ENCODE assay signal across 17 cellular contexts in the genomic region with DNA sequence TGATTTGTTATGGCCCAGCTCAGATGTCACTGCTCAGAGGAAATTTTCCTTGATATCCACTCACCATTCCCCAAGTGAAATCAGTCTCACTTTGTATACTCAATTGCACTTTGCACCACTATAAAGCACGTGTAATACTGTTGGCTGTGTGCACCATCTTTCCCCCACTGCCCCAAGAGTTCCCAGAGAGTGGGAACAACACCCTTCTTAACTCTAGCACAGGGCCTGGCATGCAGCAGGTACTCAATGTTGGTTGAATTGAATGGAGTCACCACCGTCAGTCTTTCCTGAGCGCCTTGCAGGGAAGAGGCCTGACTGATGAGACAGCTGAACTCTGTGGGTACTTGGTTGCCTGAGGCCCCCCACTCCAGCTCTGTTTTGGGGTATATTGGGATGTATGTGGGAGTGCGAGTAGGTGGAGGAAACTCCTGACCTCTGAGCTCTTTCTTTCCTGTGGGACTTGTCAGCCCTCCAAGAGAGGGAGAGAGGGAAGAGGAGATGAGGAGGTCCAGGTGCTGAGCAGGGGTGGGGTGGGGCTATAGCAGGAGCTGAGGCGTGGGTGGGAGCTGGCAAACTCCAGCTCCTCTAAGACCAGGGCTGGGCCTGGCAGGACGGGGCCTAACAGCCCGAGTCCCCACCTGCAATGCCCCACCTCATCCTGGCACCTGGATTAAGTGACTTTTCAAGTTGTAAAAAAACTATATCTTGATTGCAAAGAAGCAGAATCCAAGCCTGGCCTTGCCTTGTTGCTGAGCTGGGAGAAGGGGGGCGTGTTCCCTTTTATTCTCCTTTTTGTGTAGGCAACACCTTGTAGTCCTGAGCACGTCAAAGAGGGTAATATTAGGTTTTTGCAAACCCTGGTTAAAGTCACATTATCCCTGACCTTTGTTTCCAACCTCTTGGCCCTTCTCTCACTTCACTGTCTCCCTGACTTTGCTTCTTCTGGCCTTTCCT. TPM values are rescaled to one million over a fixed set of nuclear protein-coding genes. Genes with fewer than 3 reads are reported as not detected.
A peak's percentile ranks its signal among the peaks of the same experiment; 100 is the strongest.
DNase-seq lines count a peak whose midpoint lies in the region; ATAC-seq, FAIRE-seq and TF ChIP-seq lines count a peak whose summit lies in the region.
"Had no signal": no experiment of that assay in that cellular context is flagged by ENCODE, and none has a peak within 500 bp of the region (broad histone marks: within the 10 kb centered on the region; RNA-seq: fewer than 3 reads in every experiment).

No MANE protein-coding gene starts in this region.

- TF ChIP-seq RAD21 in HepG2 (CRISPR knock-in tag; IDR thresholded peaks at IDR 0.05) = no peak

- no TSS peak for BruUV-seq in HepG2 (replicated peaks; lab: Mats Ljungman, UMichigan)

- H3K4me2 ChIP-seq in HepG2 (ENCODE audit: low read depth, low read length) = peak overlapping the region; percentile 43
- H3K4me2 ChIP-seq: KMS-11 had no signal

- DNase-seq in HepG2 (ENCODE audit: low spot score) = no peak
- no peak for DNase-seq in right lobe of liver
- DNase-seq in bronchial epithelial cell (ENCODE audit: low read depth) = peak; percentile 64
- DNase-seq in nephron progenitor cell = no peak
- DNase-seq in vagina (ENCODE audit: extremely low spot score in 2 of 2) = no peak
- no peak for DNase-seq in inferior parietal cortex (ENCODE audit: extremely low spot score)
- no peak for DNase-seq in HT-29 (ENCODE audit: low spot score)
- no peak for DNase-seq in SW480 (ENCODE audit: low spot score)
- DNase-seq: activated CD4-positive, CD25-positive, alpha-beta regulatory T cell treated with anti-CD3 and anti-CD28 coated beads, Interleukin-2, amount 50 U/mL, for 72 hours; activated naive CD4-positive, alpha-beta T cell treated with anti-CD3 and anti-CD28 coated beads for 36 hours; DMS153; foreskin keratinocyte; NCI-H1417; NK-92 treated with Interleukin-12 subunit alpha and Interleukin-12 subunit beta, amount 100 ng/mL, for 24 hours; sigmoid colon had no signal

- H3K9me3 ChIP-seq in HepG2 (ENCODE audit: low read length) = no peaks in the 10 kb centered on the region
- H3K9me3 ChIP-seq in right lobe of liver = no peaks in the 10 kb centered on the region
- H3K9me3 ChIP-seq in vagina = no peaks in the 10 kb centered on the region
- H3K9me3 ChIP-seq: lower lobe of right lung, sigmoid colon had no signal

- H4K20me1 ChIP-seq in HepG2 (ENCODE audit: insufficient read depth, low read length) = no peaks in the 10 kb centered on the region

- H3K36me3 ChIP-seq in HepG2 (replicated peaks in 1 of 2; ENCODE audit: control insufficient read depth in 1 of 2, insufficient read depth in 2 of 2, low read length in 2 of 2) = no peaks in the 10 kb centered on the region
- H3K36me3 ChIP-seq in right lobe of liver = no peaks in the 10 kb centered on the region
- H3K36me3 ChIP-seq in bronchial epithelial cell (ENCODE audit: control insufficient read depth, insufficient read depth, low read length) = no peaks in the 10 kb centered on the region
- no peaks in the 10 kb centered on the region for H3K36me3 ChIP-seq in vagina
- H3K36me3 ChIP-seq: lower lobe of right lung, sigmoid colon had no signal

- H3K9ac ChIP-seq in HepG2 (ENCODE audit: insufficient read depth, low read depth, low read length) = peak overlapping the region; percentile 15
- H3K9ac ChIP-seq: KMS-11 had no signal

- H3K9me3 Mint-ChIP-seq in nephron progenitor cell = no peaks in the 10 kb centered on the region
- H3K9me3 Mint-ChIP-seq: activated naive CD4-positive, alpha-beta T cell treated with anti-CD3 and anti-CD28 coated beads for 36 hours had no signal

- in situ Hi-C loops in HepG2 (cut with HindIII; ENCODE audit: extremely low pct_ligation_motif_present, low pct_unique_long_range_greater_than_20kb) = no loop called here

- TF ChIP-seq EP300 in HepG2 (IDR thresholded peaks at IDR 0.05; ENCODE audit: low read depth in 2 of 2, low read length in 2 of 2) (no peak), HepG2 (CRISPR knock-in tag; IDR thresholded peaks at IDR 0.05; ENCODE audit: borderline replicate concordance) (no peak)

- peak overlapping the region; percentile 38 for H3K4me3 Mint-ChIP-seq in nephron progenitor cell
- H3K4me3 Mint-ChIP-seq: activated naive CD4-positive, alpha-beta T cell treated with anti-CD3 and anti-CD28 coated beads for 36 hours had no signal

- no peak for TF ChIP-seq POLR2A in HepG2 (IDR thresholded peaks at IDR 0.05; ENCODE audit: insufficient read depth in 1 of 2, low read depth in 2 of 2, low read length in 2 of 2)
- no peak for TF ChIP-seq POLR2A in right lobe of liver (IDR thresholded peaks at IDR 0.05)
- no peak for TF ChIP-seq POLR2A in vagina (IDR thresholded peaks at IDR 0.05)

- peaks cover 3% of the 10 kb centered on the region for H3K27me3 Mint-ChIP-seq in nephron progenitor cell (ENCODE audit: low read depth, poor library complexity)

- ATAC-seq in HepG2 (no peak), right lobe of liver (no peak)
- ATAC-seq: foreskin keratinocyte, lower lobe of right lung had no signal

- peaks cover 62% of the 10 kb centered on the region for H3K4me1 ChIP-seq in HepG2 (ENCODE audit: insufficient read depth, low read length)
- H3K4me1 ChIP-seq in right lobe of liver = no peaks in the 10 kb centered on the region
- H3K4me1 ChIP-seq in vagina = peaks cover 42% of the 10 kb centered on the region

- FAIRE-seq in HepG2 (lab: Jason Lieb, UNC) (no peak), bronchial epithelial cell (lab: Jason Lieb, UNC) (no peak)

- peak overlapping the region; percentile 69 for H2AFZ ChIP-seq in HepG2 (ENCODE audit: low read length)

- CTCF ChIA-PET in HepG2 (lab: Yijun Ruan, JAX; ENCODE audit: low intra/inter-chr PET ratio, low total read pairs) = no interaction called here

- H3K27ac ChIP-seq in HepG2 (ENCODE audit: extremely low read length, insufficient read depth, low read length) (no peak overlapping the region), right lobe of liver (no peak overlapping the region), vagina (peak overlapping the region; percentile 23)
- H3K27ac ChIP-seq: foreskin keratinocyte, KMS-11, lower lobe of right lung had no signal

- TF ChIP-seq CTCF in HepG2 (CRISPR knock-in tag; IDR thresholded peaks at IDR 0.05) (no peak), right lobe of liver (IDR thresholded peaks at IDR 0.05) (no peak), bronchial epithelial cell (IDR thresholded peaks at IDR 0.05; ENCODE audit: insufficient read depth, low read length, severe bottlenecking) (no peak), nephron progenitor cell (IDR thresholded peaks at IDR 0.05) (no peak), vagina (IDR thresholded peaks at IDR 0.05) (no peak)

- intact Hi-C loops in HepG2 (cut with micrococcal nuclease; ENCODE audit: unreplicated experiment) = loop anchor here (5.0 kb wide), 1 partner anchor 98 kb away; no protein-coding TSS in a partner anchor
- intact Hi-C loops in right lobe of liver (cut with DNase I) = no loop called here
- intact Hi-C loops in vagina (cut with DNase I) = no loop called here

- WGBS in HepG2 (ENCODE audit: low lambda C conversion rate) = 20% methylated on average over 8 of the region's 9 CpGs
- 68% methylated on average over 5 of the region's 9 CpGs for WGBS in right lobe of liver (ENCODE audit: insufficient coverage, low coverage, low lambda C conversion rate, missing lambda C conversion rate)

- no peaks in the 10 kb centered on the region for H3K79me2 ChIP-seq in HepG2 (ENCODE audit: insufficient read depth, low read length)

- POLR2A ChIA-PET in HepG2 (lab: Yijun Ruan, JAX) = interaction anchor here (0.5 to 1.4 kb wide), 4 partner anchors 9 to 112 kb away, joined by 3 to 5 read pairs (median 4); a partner anchor contains a TSS

- H3K4me1 Mint-ChIP-seq in nephron progenitor cell = peaks cover 74% of the 10 kb centered on the region

- H3K27ac Mint-ChIP-seq in nephron progenitor cell = peak overlapping the region; percentile 97
- H3K27ac Mint-ChIP-seq: activated naive CD4-positive, alpha-beta T cell treated with anti-CD3 and anti-CD28 coated beads for 36 hours had no signal

- H3K27me3 ChIP-seq in HepG2 (ENCODE audit: control insufficient read depth in 1 of 2, insufficient read depth in 2 of 2, low read length in 2 of 2) (no peaks in the 10 kb centered on the region), right lobe of liver (no peaks in the 10 kb centered on the region), bronchial epithelial cell (ENCODE audit: control insufficient read depth, insufficient read depth, low read length) (no peaks in the 10 kb centered on the region), vagina (no peaks in the 10 kb centered on the region)
- H3K27me3 ChIP-seq: foreskin keratinocyte, sigmoid colon had no signal

- H3K4me3 ChIP-seq in HepG2 (replicated peaks in 1 of 3; ENCODE audit: insufficient read depth in 1 of 3, low read depth in 2 of 3, low read length in 3 of 3) (no peak overlapping the region), right lobe of liver (no peak overlapping the region), bronchial epithelial cell (ENCODE audit: low read depth, low read length) (no peak overlapping the region), vagina (no peak overlapping the region)
- H3K4me3 ChIP-seq: lower lobe of right lung, sigmoid colon had no signal

- no peaks in the 10 kb centered on the region for H3K36me3 Mint-ChIP-seq in nephron progenitor cell (ENCODE audit: low read depth)

RNA-seq across cellular contexts. Expression of a gene that starts 19.4 kb away (rescaled TPM):
- total RNA-seq in HepG2 (2016; rRNA removed; fragmentation: Illumina TruSeq; extraction: Trizol) (10.4 and 16.9 TPM in 2 replicates), right lobe of liver (10 to 100 TPM; 18.4 to 38.1 (median 26.5) TPM), bronchial epithelial cell (22.1 and 38.3 TPM in 2 replicates), vagina (58.9 TPM)
- total RNA-seq in HepG2 (2016; cell fraction: cytosol; rRNA removed; fragmentation: Illumina TruSeq; extraction: Trizol; ENCODE audit: low read depth) = 3.7 and 4.4 TPM in 2 replicates
- total RNA-seq in HepG2 (2016; cell fraction: insoluble cytoplasmic fraction; rRNA removed; fragmentation: Illumina TruSeq; extraction: Trizol) = 10.6 and 15.8 TPM in 2 replicates
- 17.2 and 17.7 TPM in 2 replicates for total RNA-seq in HepG2 (2016; cell fraction: membrane; rRNA removed; fragmentation: Illumina TruSeq; extraction: Trizol)
- 13.0 and 13.9 TPM in 2 replicates for total RNA-seq in HepG2 (2016; cell fraction: nucleus; rRNA removed; fragmentation: Illumina TruSeq; extraction: Trizol)
- 26.4 and 27.7 TPM in 2 replicates for polyA plus RNA-seq in HepG2 (2011; rRNA removed)
- polyA plus RNA-seq in HepG2 (2011; cell fraction: cytosol; rRNA removed) = 16.3 and 16.7 TPM in 2 replicates
- polyA plus RNA-seq in HepG2 (2011; cell fraction: nucleus; rRNA removed) = 25.0 and 25.9 TPM in 2 replicates
- 29.4 and 35.1 TPM in 2 replicates for polyA plus RNA-seq in HepG2 (2012)
- 2.7 and 3.1 TPM in 2 replicates for polyA plus RNA-seq in HepG2 (2016; cell fraction: cytosol; fragmentation: Illumina TruSeq; extraction: Trizol; ENCODE audit: low read depth)
- 21.4 and 26.0 TPM in 2 replicates for polyA plus RNA-seq in HepG2 (2016; cell fraction: insoluble cytoplasmic fraction; fragmentation: Illumina TruSeq; extraction: Trizol; ENCODE audit: low read depth)
- 12.8 and 13.7 TPM in 2 replicates for polyA plus RNA-seq in HepG2 (2016; cell fraction: membrane; fragmentation: Illumina TruSeq; extraction: Trizol; ENCODE audit: low read depth)
- 23.0 and 25.5 TPM in 2 replicates for polyA plus RNA-seq in HepG2 (2016; cell fraction: nucleus; fragmentation: Illumina TruSeq; extraction: Trizol; ENCODE audit: insufficient read depth, low read depth)
- polyA minus RNA-seq in HepG2 (2011; rRNA and poly(A)+ RNA removed; ENCODE audit: low replicate concordance) = 45.6 and 56.9 TPM in 2 replicates
- polyA minus RNA-seq in HepG2 (2011; cell fraction: cytosol; rRNA and poly(A)+ RNA removed) = 22.2 and 26.7 TPM in 2 replicates
- 22.0 and 23.7 TPM in 2 replicates for polyA minus RNA-seq in HepG2 (2011; cell fraction: nucleus; rRNA and poly(A)+ RNA removed)
- 21.5 and 23.9 TPM in 2 replicates for total RNA-seq in HT-29 (2014; rRNA removed; shearing (Covaris generic))
